8 cellular contexts compared by ENCODE assay signal in genomic region chr1:109089242-109090015, GRCh38. TPM values are rescaled to one million over a fixed set of nuclear protein-coding genes. Genes with fewer than 3 reads are reported as not detected.
DNase-seq lines count a peak whose midpoint lies in the region; TF ChIP-seq lines count a peak whose summit lies in the region.

No MANE protein-coding gene starts in this region.

- no peak overlapping the region for H3K18ac ChIP-seq in neuronal stem cell (ENCODE audit: low read length)

- no peak overlapping the region for H2AFZ ChIP-seq in neuronal stem cell (ENCODE audit: low read length)

- H3K27ac ChIP-seq in AG04450 (ENCODE audit: low read depth, low read length) (no peak overlapping the region), neutrophil (peak overlapping the region; percentile 94), neuronal stem cell (replicated peaks; ENCODE audit: low read length) (no peak overlapping the region)

- H3K27me3 ChIP-seq in AG04450 (ENCODE audit: control insufficient read depth, insufficient read depth, low read length) (no peaks in the 10 kb centered on the region), neutrophil (no peaks in the 10 kb centered on the region), neuronal stem cell (ENCODE audit: control insufficient read depth in 3 of 3, insufficient read depth in 3 of 3, low read depth in 1 of 3, low read length in 3 of 3) (no peaks in the 10 kb centered on the region)

- no peak overlapping the region for H2BK15ac ChIP-seq in neuronal stem cell (ENCODE audit: low read length)

- H3K4me2 ChIP-seq in neuronal stem cell (ENCODE audit: insufficient read depth, low read length, poor library complexity, severe bottlenecking), result no peak overlapping the region

- whole genome bisulfite sequencing in neuronal stem cell (ENCODE audit: extremely low coverage in 2 of 2, insufficient read length in 2 of 2, insufficient replicate concordance in 1 of 2), 2 donors, result no CpG with 5 or more reads among the region's 31 CpGs

- no peak overlapping the region for H2AK5ac ChIP-seq in neuronal stem cell (ENCODE audit: low read depth, low read length)

- no peak overlapping the region for H3K4ac ChIP-seq in neuronal stem cell (ENCODE audit: low read length)

- H4K91ac ChIP-seq in neuronal stem cell (ENCODE audit: low read depth, low read length, poor library complexity), result no peak overlapping the region

- no peak overlapping the region for H3K23ac ChIP-seq in neuronal stem cell (ENCODE audit: low read depth, low read length, poor library complexity)

- no peak for DNase-seq in AG04450 (ENCODE audit: low read depth, low spot score)
- no peak for DNase-seq in GM12865 (ENCODE audit: low read depth)
- DNase-seq in NCI-H446 (lab: John Stamatoyannopoulos, UW), result peak; percentile 97 to 98
- peak; percentile 28 for DNase-seq in activated T-helper 9 cell treated with anti-CD3 and anti-CD28 coated beads, Interleukin-2, amount 50 U/mL, for 16 hours (ENCODE audit: low read depth)
- peak; percentile 83 for DNase-seq in foreskin melanocyte
- no peak for DNase-seq in neuronal stem cell (ENCODE audit: low spot score)
- DNase-seq in effector CD8-positive, alpha-beta T cell (lab: John Stamatoyannopoulos, UW), result no peak

- CTCF ChIA-PET in AG04450 (lab: Charles Lee), result interaction anchor here (0.6 to 2.8 kb wide), 3 partner anchors 10 to 12 kb away, joined by 3 to 15 read pairs (median 6); no protein-coding TSS in a partner anchor

- no peak overlapping the region for H2BK120ac ChIP-seq in neuronal stem cell (ENCODE audit: low read depth, low read length)

- H3K79me1 ChIP-seq in neuronal stem cell (ENCODE audit: low read depth, low read length), result no peaks in the 10 kb centered on the region

- H4K8ac ChIP-seq in neuronal stem cell (ENCODE audit: low read depth, low read length), result no peak overlapping the region

- H3K4me1 ChIP-seq in neutrophil (ENCODE audit: control insufficient read depth in 1 of 2, insufficient read depth in 1 of 2, low read depth in 1 of 2, low read length in 1 of 2) (peaks cover 51 to 65% of the 10 kb centered on the region in 2 experiments), neuronal stem cell (ENCODE audit: control insufficient read depth in 2 of 2, insufficient read depth in 1 of 2, low read depth in 1 of 2, low read length in 2 of 2) (peaks cover 3 to 5% of the 10 kb centered on the region in 2 donors)

- H3K4me3 ChIP-seq in AG04450 (ENCODE audit: low read depth, low read length) (no peak overlapping the region), GM12865 (ENCODE audit: low read depth, low read length) (peak overlapping the region; percentile 89), neutrophil (ENCODE audit: low read depth in 1 of 2, low read length in 1 of 2) (peak overlapping the region; percentile 82 to 98), neuronal stem cell (ENCODE audit: low read length in 2 of 2) (no peak overlapping the region)

- TF ChIP-seq CTCF in AG04450 (IDR thresholded peaks at IDR 0.05; ENCODE audit: low read depth, low read length) (peak; percentile 57), GM12865 (IDR thresholded peaks at IDR 0.05; ENCODE audit: insufficient read depth, low read depth, low read length, missing control alignments) (peak; percentile 41), neutrophil (IDR thresholded peaks at IDR 0.05) (peak; percentile 60)

- no peak overlapping the region for H3K9ac ChIP-seq in neuronal stem cell (ENCODE audit: low read depth, low read length, poor library complexity)

- no peak overlapping the region for H3K14ac ChIP-seq in neuronal stem cell (ENCODE audit: low read length)

- H2BK12ac ChIP-seq in neuronal stem cell (ENCODE audit: low read length), result no peak overlapping the region

- POLR2A ChIA-PET in AG04450 (lab: Yijun Ruan, JAX), result interaction anchor here (1.3 to 2.4 kb wide), 2 partner anchors 11 to 13 kb away, joined by 6 to 10 read pairs; partner anchors contain the start of gene TAF13

- H3K36me3 ChIP-seq in neutrophil, result peaks cover 16% of the 10 kb centered on the region
- peaks cover 4 to 16% of the 10 kb centered on the region in 2 donors for H3K36me3 ChIP-seq in neuronal stem cell (replicated peaks in 1 of 2; ENCODE audit: control insufficient read depth in 2 of 2, insufficient read depth in 2 of 2, low read length in 2 of 2)

- no peak overlapping the region for H2BK5ac ChIP-seq in neuronal stem cell (ENCODE audit: low read length)

- peaks cover 9% of the 10 kb centered on the region; the same call in 1 of the 2 replicates for H3K9me3 ChIP-seq in AG04450 (ENCODE audit: control insufficient read depth, insufficient read depth, low read length)
- no peaks in the 10 kb centered on the region for H3K9me3 ChIP-seq in neutrophil
- peaks cover 0 to 5% of the 10 kb centered on the region in 2 donors for H3K9me3 ChIP-seq in neuronal stem cell (replicated peaks in 1 of 2; ENCODE audit: control insufficient read depth in 2 of 2, insufficient read depth in 1 of 2, low read depth in 1 of 2, low read length in 2 of 2)

RNA-seq across cellular contexts. Expression of gene TMEM167B, which starts 1.1 kb away (rescaled TPM):
- polyA plus RNA-seq in AG04450 (2011; rRNA removed), result 38.8 and 39.0 TPM in 2 replicates
- 16.9 and 20.0 TPM in 2 replicates for polyA minus RNA-seq in AG04450 (2011; rRNA and poly(A)+ RNA removed)
- polyA plus RNA-seq in neuronal stem cell (2013, experiment 1 of 2), result 19.1 TPM
- 19.8 TPM for polyA plus RNA-seq in neuronal stem cell (2013, experiment 2 of 2)

RNA-seq across cellular contexts. Expression of gene TAF13, which starts 13.6 kb away (rescaled TPM):
- 61.8 and 81.9 TPM in 2 replicates for polyA plus RNA-seq in AG04450 (2011; rRNA removed)
- polyA minus RNA-seq in AG04450 (2011; rRNA and poly(A)+ RNA removed), result 21.5 and 42.1 TPM in 2 replicates
- polyA plus RNA-seq in neuronal stem cell (2013, experiment 1 of 2), result 23.3 TPM
- polyA plus RNA-seq in neuronal stem cell (2013, experiment 2 of 2), result 23.9 TPM

RNA-seq across cellular contexts. Expression of gene ELAPOR1, which starts 24.5 kb away (rescaled TPM):
- 0.88 and 0.94 TPM in 2 replicates for polyA plus RNA-seq in AG04450 (2011; rRNA removed)
- polyA minus RNA-seq in AG04450 (2011; rRNA and poly(A)+ RNA removed), result 1.2 and 1.3 TPM in 2 replicates
- 1.1 TPM for polyA plus RNA-seq in neuronal stem cell (2013, experiment 1 of 2)
- polyA plus RNA-seq in neuronal stem cell (2013, experiment 2 of 2), result 1.2 TPM

RNA-seq across cellular contexts. Expression of gene WDR47, which starts 47.5 kb away (rescaled TPM):
- 14.6 and 23.1 TPM in 2 replicates for polyA plus RNA-seq in AG04450 (2011; rRNA removed)
- polyA minus RNA-seq in AG04450 (2011; rRNA and poly(A)+ RNA removed), result 10.8 and 19.0 TPM in 2 replicates
- 3.1 TPM for polyA plus RNA-seq in neuronal stem cell (2013, experiment 1 of 2)
- 3.2 TPM for polyA plus RNA-seq in neuronal stem cell (2013, experiment 2 of 2)

Comparison
In these comparisons a context has a peak if more than half of its experiments do, and no peak if none do; other contexts are left out.
1. DNase-seq: peak in NCI-H446 (2 of 2), activated T-helper 9 cell treated with anti-CD3 and anti-CD28 coated beads, Interleukin-2, amount 50 U/mL, for 16 hours (single experiment) and foreskin melanocyte (single experiment); none in AG04450 (single experiment), GM12865 (single experiment), neuronal stem cell (single experiment) and effector CD8-positive, alpha-beta T cell (single experiment).
2. H3K4me3 ChIP-seq: peak in GM12865 (single experiment) and neutrophil (2 of 2); none in AG04450 (single experiment) and neuronal stem cell (0 of 2).
3. Peak in every context shown above with its lines, with median percentiles within 50 percentile points of each other: CTCF ChIP-seq.